ENCODE assay signal across 1 cellular context in the genomic region with DNA sequence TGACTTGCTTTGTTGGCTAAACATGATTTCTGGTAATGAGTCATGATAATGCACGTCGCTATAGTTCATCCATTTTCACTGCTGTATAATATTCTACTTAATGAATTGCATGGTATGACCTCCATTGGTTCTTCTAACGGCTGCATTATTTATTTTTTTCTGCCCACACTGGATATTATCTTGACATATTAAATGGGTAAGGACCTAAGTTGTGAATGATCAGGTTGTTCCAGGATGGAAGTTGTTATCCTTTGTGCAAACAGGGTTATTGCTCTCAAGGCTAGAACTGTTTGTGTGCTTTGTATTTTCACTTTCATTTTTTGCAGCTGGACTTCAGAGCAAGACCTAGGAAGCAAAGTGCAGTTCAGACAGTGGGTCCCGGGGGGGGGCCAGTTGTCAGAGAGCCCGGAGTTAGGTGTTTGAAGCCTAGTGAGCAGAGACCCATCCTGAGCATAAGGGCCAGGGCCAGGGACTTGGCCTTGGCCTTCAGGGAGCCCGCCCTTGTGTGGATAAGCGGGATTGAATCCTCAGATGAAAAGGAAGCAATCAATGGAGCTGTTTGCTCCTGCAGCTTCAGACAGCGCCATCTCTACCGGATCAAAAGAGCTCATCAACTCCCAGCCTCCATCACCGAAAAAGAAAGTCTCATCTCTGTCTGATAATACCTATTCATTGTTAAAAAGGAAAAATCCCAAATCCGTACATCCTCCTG.
TF ChIP-seq lines count a peak whose summit lies in the region.

No MANE protein-coding gene starts in this region.

TF ChIP-seq in GM23338, 12 proteins besides CTCF, POLR2A, EP300 and RAD21:
- TF ChIP-seq, protein P1, sequence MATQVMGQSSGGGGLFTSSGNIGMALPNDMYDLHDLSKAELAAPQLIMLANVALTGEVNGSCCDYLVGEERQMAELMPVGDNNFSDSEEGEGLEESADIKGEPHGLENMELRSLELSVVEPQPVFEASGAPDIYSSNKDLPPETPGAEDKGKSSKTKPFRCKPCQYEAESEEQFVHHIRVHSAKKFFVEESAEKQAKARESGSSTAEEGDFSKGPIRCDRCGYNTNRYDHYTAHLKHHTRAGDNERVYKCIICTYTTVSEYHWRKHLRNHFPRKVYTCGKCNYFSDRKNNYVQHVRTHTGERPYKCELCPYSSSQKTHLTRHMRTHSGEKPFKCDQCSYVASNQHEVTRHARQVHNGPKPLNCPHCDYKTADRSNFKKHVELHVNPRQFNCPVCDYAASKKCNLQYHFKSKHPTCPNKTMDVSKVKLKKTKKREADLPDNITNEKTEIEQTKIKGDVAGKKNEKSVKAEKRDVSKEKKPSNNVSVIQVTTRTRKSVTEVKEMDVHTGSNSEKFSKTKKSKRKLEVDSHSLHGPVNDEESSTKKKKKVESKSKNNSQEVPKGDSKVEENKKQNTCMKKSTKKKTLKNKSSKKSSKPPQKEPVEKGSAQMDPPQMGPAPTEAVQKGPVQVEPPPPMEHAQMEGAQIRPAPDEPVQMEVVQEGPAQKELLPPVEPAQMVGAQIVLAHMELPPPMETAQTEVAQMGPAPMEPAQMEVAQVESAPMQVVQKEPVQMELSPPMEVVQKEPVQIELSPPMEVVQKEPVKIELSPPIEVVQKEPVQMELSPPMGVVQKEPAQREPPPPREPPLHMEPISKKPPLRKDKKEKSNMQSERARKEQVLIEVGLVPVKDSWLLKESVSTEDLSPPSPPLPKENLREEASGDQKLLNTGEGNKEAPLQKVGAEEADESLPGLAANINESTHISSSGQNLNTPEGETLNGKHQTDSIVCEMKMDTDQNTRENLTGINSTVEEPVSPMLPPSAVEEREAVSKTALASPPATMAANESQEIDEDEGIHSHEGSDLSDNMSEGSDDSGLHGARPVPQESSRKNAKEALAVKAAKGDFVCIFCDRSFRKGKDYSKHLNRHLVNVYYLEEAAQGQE (IDR thresholded peaks at IDR 0.05; ENCODE audit: unreplicated experiment): no peak
- TF ChIP-seq, protein P2, sequence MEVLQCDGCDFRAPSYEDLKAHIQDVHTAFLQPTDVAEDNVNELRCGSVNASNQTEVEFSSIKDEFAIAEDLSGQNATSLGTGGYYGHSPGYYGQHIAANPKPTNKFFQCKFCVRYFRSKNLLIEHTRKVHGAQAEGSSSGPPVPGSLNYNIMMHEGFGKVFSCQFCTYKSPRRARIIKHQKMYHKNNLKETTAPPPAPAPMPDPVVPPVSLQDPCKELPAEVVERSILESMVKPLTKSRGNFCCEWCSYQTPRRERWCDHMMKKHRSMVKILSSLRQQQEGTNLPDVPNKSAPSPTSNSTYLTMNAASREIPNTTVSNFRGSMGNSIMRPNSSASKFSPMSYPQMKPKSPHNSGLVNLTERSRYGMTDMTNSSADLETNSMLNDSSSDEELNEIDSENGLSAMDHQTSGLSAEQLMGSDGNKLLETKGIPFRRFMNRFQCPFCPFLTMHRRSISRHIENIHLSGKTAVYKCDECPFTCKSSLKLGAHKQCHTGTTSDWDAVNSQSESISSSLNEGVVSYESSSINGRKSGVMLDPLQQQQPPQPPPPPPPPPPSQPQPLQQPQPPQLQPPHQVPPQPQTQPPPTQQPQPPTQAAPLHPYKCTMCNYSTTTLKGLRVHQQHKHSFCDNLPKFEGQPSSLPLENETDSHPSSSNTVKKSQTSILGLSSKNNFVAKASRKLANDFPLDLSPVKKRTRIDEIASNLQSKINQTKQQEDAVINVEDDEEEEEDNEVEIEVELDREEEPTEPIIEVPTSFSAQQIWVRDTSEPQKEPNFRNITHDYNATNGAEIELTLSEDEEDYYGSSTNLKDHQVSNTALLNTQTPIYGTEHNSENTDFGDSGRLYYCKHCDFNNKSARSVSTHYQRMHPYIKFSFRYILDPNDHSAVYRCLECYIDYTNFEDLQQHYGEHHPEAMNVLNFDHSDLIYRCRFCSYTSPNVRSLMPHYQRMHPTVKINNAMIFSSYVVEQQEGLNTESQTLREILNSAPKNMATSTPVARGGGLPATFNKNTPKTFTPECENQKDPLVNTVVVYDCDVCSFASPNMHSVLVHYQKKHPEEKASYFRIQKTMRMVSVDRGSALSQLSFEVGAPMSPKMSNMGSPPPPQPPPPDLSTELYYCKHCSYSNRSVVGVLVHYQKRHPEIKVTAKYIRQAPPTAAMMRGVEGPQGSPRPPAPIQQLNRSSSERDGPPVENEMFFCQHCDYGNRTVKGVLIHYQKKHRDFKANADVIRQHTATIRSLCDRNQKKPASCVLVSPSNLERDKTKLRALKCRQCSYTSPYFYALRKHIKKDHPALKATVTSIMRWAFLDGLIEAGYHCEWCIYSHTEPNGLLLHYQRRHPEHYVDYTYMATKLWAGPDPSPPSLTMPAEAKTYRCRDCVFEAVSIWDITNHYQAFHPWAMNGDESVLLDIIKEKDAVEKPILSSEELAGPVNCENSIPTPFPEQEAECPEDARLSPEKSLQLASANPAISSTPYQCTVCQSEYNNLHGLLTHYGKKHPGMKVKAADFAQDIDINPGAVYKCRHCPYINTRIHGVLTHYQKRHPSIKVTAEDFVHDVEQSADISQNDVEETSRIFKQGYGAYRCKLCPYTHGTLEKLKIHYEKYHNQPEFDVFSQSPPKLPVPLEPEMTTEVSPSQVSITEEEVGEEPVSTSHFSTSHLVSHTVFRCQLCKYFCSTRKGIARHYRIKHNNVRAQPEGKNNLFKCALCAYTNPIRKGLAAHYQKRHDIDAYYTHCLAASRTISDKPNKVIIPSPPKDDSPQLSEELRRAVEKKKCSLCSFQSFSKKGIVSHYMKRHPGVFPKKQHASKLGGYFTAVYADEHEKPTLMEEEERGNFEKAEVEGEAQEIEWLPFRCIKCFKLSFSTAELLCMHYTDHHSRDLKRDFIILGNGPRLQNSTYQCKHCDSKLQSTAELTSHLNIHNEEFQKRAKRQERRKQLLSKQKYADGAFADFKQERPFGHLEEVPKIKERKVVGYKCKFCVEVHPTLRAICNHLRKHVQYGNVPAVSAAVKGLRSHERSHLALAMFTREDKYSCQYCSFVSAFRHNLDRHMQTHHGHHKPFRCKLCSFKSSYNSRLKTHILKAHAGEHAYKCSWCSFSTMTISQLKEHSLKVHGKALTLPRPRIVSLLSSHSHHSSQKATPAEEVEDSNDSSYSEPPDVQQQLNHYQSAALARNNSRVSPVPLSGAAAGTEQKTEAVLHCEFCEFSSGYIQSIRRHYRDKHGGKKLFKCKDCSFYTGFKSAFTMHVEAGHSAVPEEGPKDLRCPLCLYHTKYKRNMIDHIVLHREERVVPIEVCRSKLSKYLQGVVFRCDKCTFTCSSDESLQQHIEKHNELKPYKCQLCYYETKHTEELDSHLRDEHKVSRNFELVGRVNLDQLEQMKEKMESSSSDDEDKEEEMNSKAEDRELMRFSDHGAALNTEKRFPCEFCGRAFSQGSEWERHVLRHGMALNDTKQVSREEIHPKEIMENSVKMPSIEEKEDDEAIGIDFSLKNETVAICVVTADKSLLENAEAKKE (CRISPR knock-in tag; IDR thresholded peaks at IDR 0.05): no peak
- TF ChIP-seq POLR2AphosphoS5 (IDR thresholded peaks at IDR 0.05; ENCODE audit: low read depth) (no peak), STAT1 (IDR thresholded peaks at IDR 0.05; ENCODE audit: unreplicated experiment) (no peak), JUNB (IDR thresholded peaks at IDR 0.05; ENCODE audit: unreplicated experiment) (no peak), EZH2 (IDR thresholded peaks at IDR 0.05; ENCODE audit: low read depth, unreplicated experiment) (no peak), NANOG (IDR thresholded peaks at IDR 0.05; ENCODE audit: borderline replicate concordance) (no peak), ZNF331 (CRISPR knock-in tag; IDR thresholded peaks at IDR 0.05; ENCODE audit: low read depth) (no peak), ZNF114 (CRISPR knock-in tag; IDR thresholded peaks at IDR 0.05) (no peak), CREB1 (CRISPR knock-in tag; IDR thresholded peaks at IDR 0.05; ENCODE audit: low read depth) (no peak), EZH2phosphoT487 (IDR thresholded peaks at IDR 0.05; ENCODE audit: unreplicated experiment) (no peak)
- TF ChIP-seq, protein P3, sequence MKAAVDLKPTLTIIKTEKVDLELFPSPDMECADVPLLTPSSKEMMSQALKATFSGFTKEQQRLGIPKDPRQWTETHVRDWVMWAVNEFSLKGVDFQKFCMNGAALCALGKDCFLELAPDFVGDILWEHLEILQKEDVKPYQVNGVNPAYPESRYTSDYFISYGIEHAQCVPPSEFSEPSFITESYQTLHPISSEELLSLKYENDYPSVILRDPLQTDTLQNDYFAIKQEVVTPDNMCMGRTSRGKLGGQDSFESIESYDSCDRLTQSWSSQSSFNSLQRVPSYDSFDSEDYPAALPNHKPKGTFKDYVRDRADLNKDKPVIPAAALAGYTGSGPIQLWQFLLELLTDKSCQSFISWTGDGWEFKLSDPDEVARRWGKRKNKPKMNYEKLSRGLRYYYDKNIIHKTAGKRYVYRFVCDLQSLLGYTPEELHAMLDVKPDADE (IDR thresholded peaks at IDR 0.05): no peak
TF ChIP-seq in GM23338: peak in this region for 0.
